In genomic region chr15:42575188-42576039, GRCh38 we compare ENCODE assay signal across 8 cellular contexts. TPM values are rescaled to one million over a fixed set of nuclear protein-coding genes. Genes with fewer than 3 reads are reported as not detected.
A peak's percentile ranks its signal among the peaks of the same experiment; 100 is the strongest.
DNase-seq lines count a peak whose midpoint lies in the region; ATAC-seq, FAIRE-seq and TF ChIP-seq lines count a peak whose summit lies in the region.

STARD9 (plus strand) TSS chr15:42575606; CDS start chr15:42575716, 110 bp downstream.

- H3K4me2 ChIP-seq in mesenchymal stem cell (ENCODE audit: low read length, poor library complexity, severe bottlenecking): peak within 1 kb of the TSS; percentile 55

- DNase-seq in Caco-2: peak; percentile 98
- DNase-seq in HTR-8/SVneo (ENCODE audit: insufficient read length, low spot score): peak; percentile 94
- peak; percentile 97 for DNase-seq in NOMO-1 treated with DMSO at 0.1 percent for 48 hours (lab: John Stamatoyannopoulos, UW; ENCODE audit: unreplicated experiment)
- DNase-seq in activated CD8-positive, alpha-beta memory T cell treated with anti-CD3 and anti-CD28 coated beads for 4 hours (ENCODE audit: low read depth in 2 of 2): peak; percentile 90 to 91
- DNase-seq in effector memory CD8-positive, alpha-beta T cell: peak; percentile 92 to 95 (median 94)
- peak; percentile 99 for DNase-seq in mesenchymal stem cell
- DNase-seq in stimulated activated CD8-positive, alpha-beta memory T cell treated with anti-CD3 and anti-CD28 coated beads, Interleukin-12 subunit alpha, Interleukin-12 subunit beta, amount 100 ng/mL, for 24 hours (ENCODE audit: extremely low read depth): peak; percentile 89

- H3K36me3 ChIP-seq in Caco-2 (ENCODE audit: control insufficient read depth, insufficient read depth, low read length) (no peaks in the 10 kb centered on the region), mesenchymal stem cell (ENCODE audit: control insufficient read depth in 1 of 2, insufficient read depth in 2 of 2, low read depth in 1 of 2, low read length in 2 of 2) (no peaks in the 10 kb centered on the region)

- intact Hi-C loops in Caco-2 (cut with micrococcal nuclease; ENCODE audit: unreplicated experiment): loop anchor here (1.0 kb wide), 2 partner anchors 27 to 75 kb away; partner anchors contain the start of genes HAUS2 and LRRC57

- H3K4me1 ChIP-seq in Caco-2: 0 out of 2 replicates have a peak, but pooled peaks cover 10% of the 10 kb centered on the region
- peaks cover 5% of the 10 kb centered on the region for H3K4me1 ChIP-seq in mesenchymal stem cell (ENCODE audit: control insufficient read depth, insufficient read depth, low read depth, low read length)

- H3K27me3 Mint-ChIP-seq in Caco-2 (ENCODE audit: insufficient read depth, unreplicated experiment): peaks cover 20% of the 10 kb centered on the region
- no peaks in the 10 kb centered on the region for H3K27me3 Mint-ChIP-seq in effector memory CD8-positive, alpha-beta T cell

- no peak within 1 kb of the TSS for H2AK5ac ChIP-seq in mesenchymal stem cell (ENCODE audit: low read length, severe bottlenecking)

- peak within 1 kb of the TSS; percentile 86 for H2AFZ ChIP-seq in mesenchymal stem cell (ENCODE audit: low read depth, low read length)

- peak within 1 kb of the TSS in 1 of 2 experiments; percentile 97 for H3K23ac ChIP-seq in mesenchymal stem cell (ENCODE audit: low read length in 2 of 2)

- peak within 1 kb of the TSS; percentile 92 for H2BK15ac ChIP-seq in mesenchymal stem cell (ENCODE audit: low read depth, poor library complexity, severe bottlenecking)

- CTCF ChIA-PET in Caco-2 (lab: Charles Lee): interaction anchor here (0.6 to 0.7 kb wide), 3 partner anchors 13 to 226 kb away, joined by 3 read pairs; no protein-coding TSS in a partner anchor

- H3K36me3 Mint-ChIP-seq in Caco-2 (ENCODE audit: insufficient read depth, unreplicated experiment): peaks cover 6% of the 10 kb centered on the region
- peaks cover 3% of the 10 kb centered on the region for H3K36me3 Mint-ChIP-seq in effector memory CD8-positive, alpha-beta T cell (ENCODE audit: insufficient read depth)

- H3K27ac ChIP-seq in mesenchymal stem cell (ENCODE audit: low read length, poor library complexity, severe bottlenecking): peak within 1 kb of the TSS; percentile 61

- peak within 1 kb of the TSS; percentile 92 for H3K9ac ChIP-seq in mesenchymal stem cell (ENCODE audit: low read length)

- no peak within 1 kb of the TSS for H2BK5ac ChIP-seq in mesenchymal stem cell (ENCODE audit: low read depth, low read length, poor library complexity, severe bottlenecking)

- H4K91ac ChIP-seq in mesenchymal stem cell (ENCODE audit: low read length): peak within 1 kb of the TSS; percentile 75

- FAIRE-seq in HTR-8/SVneo (lab: Jason Lieb, UNC): peak; percentile 85

- H3K79me1 ChIP-seq in mesenchymal stem cell (replicated peaks; ENCODE audit: low read length, poor library complexity, severe bottlenecking): peaks cover 12% of the 10 kb centered on the region

- no peaks in the 10 kb centered on the region for H3K4me1 Mint-ChIP-seq in Caco-2 (ENCODE audit: low read depth, unreplicated experiment)
- peaks cover 13 to 29% of the 10 kb centered on the region in 2 donors for H3K4me1 Mint-ChIP-seq in effector memory CD8-positive, alpha-beta T cell (ENCODE audit: low read depth in 2 of 2)

- H3K18ac ChIP-seq in mesenchymal stem cell (ENCODE audit: low read depth in 1 of 2, low read length in 2 of 2): peak within 1 kb of the TSS; percentile 83 to 90

- no peak for TF ChIP-seq CTCF in Caco-2 (IDR thresholded peaks at IDR 0.05; ENCODE audit: insufficient read depth in 1 of 2, low read depth in 1 of 2, low read length in 1 of 2, severe bottlenecking in 1 of 2, unreplicated experiment in 1 of 2)

- peak within 1 kb of the TSS; percentile 67 to 73 for H3K4ac ChIP-seq in mesenchymal stem cell (ENCODE audit: low read depth in 1 of 2, low read length in 2 of 2)

- peak within 1 kb of the TSS; percentile 37 for H3K27ac Mint-ChIP-seq in Caco-2 (ENCODE audit: unreplicated experiment)
- H3K27ac Mint-ChIP-seq in effector memory CD8-positive, alpha-beta T cell: peak within 1 kb of the TSS; percentile 10 to 77

- POLR2A ChIA-PET in Caco-2 (lab: Charles Lee): interaction anchor here (0.6 to 2.1 kb wide), 10 partner anchors 11 to 796 kb away, joined by 3 to 11 read pairs (median 4); partner anchors contain the start of genes HAUS2, LRRC57, TUBGCP4 and ZNF106

- peaks cover 1% of the 10 kb centered on the region; the same call in 1 of the 2 replicates for H3K27me3 ChIP-seq in Caco-2 (replicated peaks; ENCODE audit: control insufficient read depth, insufficient read depth, low read length)
- H3K27me3 ChIP-seq in mesenchymal stem cell (ENCODE audit: control insufficient read depth in 1 of 2, insufficient read depth in 1 of 2, low read length in 2 of 2): no peaks in the 10 kb centered on the region

- H2BK12ac ChIP-seq in mesenchymal stem cell (ENCODE audit: low read length in 2 of 2): peak within 1 kb of the TSS; percentile 23 to 59

- H3K4me3 Mint-ChIP-seq in Caco-2 (ENCODE audit: unreplicated experiment): peak within 1 kb of the TSS; percentile 86
- H3K4me3 Mint-ChIP-seq in effector memory CD8-positive, alpha-beta T cell: peak within 1 kb of the TSS; percentile 89

- H3K9me3 Mint-ChIP-seq in Caco-2 (ENCODE audit: unreplicated experiment): no peaks in the 10 kb centered on the region
- no peaks in the 10 kb centered on the region for H3K9me3 Mint-ChIP-seq in effector memory CD8-positive, alpha-beta T cell

- ATAC-seq in GM21381 (IDR thresholded peaks at IDR 0.05; ENCODE audit: unreplicated experiment): peak; percentile 92
- peak; percentile 88 for ATAC-seq in effector memory CD8-positive, alpha-beta T cell (replicated peaks)

- H3K14ac ChIP-seq in mesenchymal stem cell (ENCODE audit: low read length in 2 of 2): no peak within 1 kb of the TSS

- no TSS peak for BruUV-seq in Caco-2 (replicated peaks; lab: Mats Ljungman, UMichigan)

- WGBS in mesenchymal stem cell: under 1% methylated on average over 82 of the region's 95 CpGs

- peak within 1 kb of the TSS; percentile 73 for H4K8ac ChIP-seq in mesenchymal stem cell (ENCODE audit: low read length)

- H3K9me3 ChIP-seq in Caco-2 (no peaks in the 10 kb centered on the region), mesenchymal stem cell (ENCODE audit: control insufficient read depth, low read length) (no peaks in the 10 kb centered on the region)

- peak within 1 kb of the TSS; percentile 58 for H3K4me3 ChIP-seq in Caco-2 (ENCODE audit: low read depth, low read length)
- peak within 1 kb of the TSS; percentile 89 to 90 for H3K4me3 ChIP-seq in mesenchymal stem cell (ENCODE audit: insufficient read depth in 1 of 2, low read depth in 1 of 2, low read length in 2 of 2)

- H2BK120ac ChIP-seq in mesenchymal stem cell (ENCODE audit: low read depth, low read length): peak within 1 kb of the TSS; percentile 85

RNA-seq across cellular contexts. Expression of gene STARD9, which starts in this region (rescaled TPM):
- 0.56 and 0.86 TPM in 2 replicates for total RNA-seq in Caco-2 (2022)
- 1.8 TPM for polyA plus RNA-seq in mesenchymal stem cell (2013, experiment 1 of 2)
- polyA plus RNA-seq in mesenchymal stem cell (2013, experiment 2 of 2): 1.6 TPM

Comparison
In these comparisons a context has a peak if more than half of its experiments do, and no peak if none do; other contexts are left out.
1. Peak in every context shown above with its lines: DNase-seq, ATAC-seq, H3K4me3 ChIP-seq and H3K27ac ChIP-seq.
2. Peak in DNase-seq and H3K4me3 ChIP-seq in Caco-2; RNA of the gene not detected or under 1 TPM.